In genomic region chr4:128720270-128720669, GRCh38 we compare ENCODE assay signal across 8 cellular contexts.
"Had no signal": no experiment of that assay in that cellular context is flagged by ENCODE, and none has a peak within 500 bp of the region (broad histone marks: within the 10 kb centered on the region; RNA-seq: fewer than 3 reads in every experiment).

No MANE protein-coding gene starts in this region.

- ATAC-seq: HCT116 had no signal

- H3K27ac Mint-ChIP-seq: HFFc6 had no signal

- H3K27ac ChIP-seq: GM23248 had no signal

- H3K4me3 ChIP-seq: GM23248, HAP-1 had no signal

- DNase-seq: GM23248, H7, HFFc6, IMR-90, KBM-7 had no signal

- H2AFZ ChIP-seq: GM23248 had no signal

- H3K4me3 Mint-ChIP-seq: HFFc6 had no signal

- FAIRE-seq: HTR-8/SVneo had no signal

- H3K36me3 ChIP-seq: HAP-1 had no signal

- H3K9me3 ChIP-seq: HAP-1 had no signal

- H3K4me1 ChIP-seq: HAP-1 had no signal

- H3K9ac ChIP-seq: GM23248 had no signal

- H3K9me3 Mint-ChIP-seq: HFFc6 had no signal
